ENCODE assay signal across 8 cellular contexts in the genomic region with DNA sequence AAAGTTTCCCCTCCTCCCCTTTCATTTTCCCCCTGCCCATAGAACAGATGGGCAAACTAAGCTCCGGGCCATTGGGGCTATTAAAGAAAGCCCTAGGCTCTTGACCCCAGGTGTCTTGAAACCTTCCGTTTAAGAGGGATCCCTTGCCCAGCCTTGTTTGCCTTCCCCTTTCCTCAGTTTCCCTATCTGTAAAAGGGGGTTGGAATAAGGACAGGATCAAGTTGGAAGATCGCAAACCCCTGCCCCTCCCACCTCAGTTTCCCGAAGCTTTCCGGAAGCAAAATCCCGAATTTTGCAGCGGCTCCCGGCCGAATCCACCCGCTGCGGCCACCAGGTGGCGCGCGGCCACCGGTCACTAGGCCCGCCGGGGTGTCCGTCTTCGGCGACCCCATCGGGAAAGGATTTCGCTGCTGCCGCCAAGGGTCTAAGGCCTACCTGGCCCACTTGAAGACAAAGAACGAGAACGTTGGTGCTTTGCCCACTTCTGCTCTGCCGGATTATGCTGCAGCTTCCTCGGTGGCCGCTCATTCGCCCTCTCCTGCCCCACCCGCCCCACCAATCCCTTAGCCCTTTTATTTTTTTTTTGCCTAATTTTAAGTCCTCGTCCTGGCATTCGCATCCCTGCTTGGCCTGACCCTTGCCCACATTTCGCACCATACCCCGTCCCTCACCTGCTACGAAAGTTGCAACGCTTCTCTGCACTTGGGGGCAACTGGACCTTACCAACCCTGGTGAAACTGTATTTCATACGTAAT. TPM values are rescaled to one million over a fixed set of nuclear protein-coding genes. Genes with fewer than 3 reads are reported as not detected.
DNase-seq lines count a peak whose midpoint lies in the region; ATAC-seq and TF ChIP-seq lines count a peak whose summit lies in the region.

No MANE protein-coding gene starts in this region.

- no peak for TF ChIP-seq POLR2A in sigmoid colon (IDR thresholded peaks at IDR 0.05)

- peaks cover 26 to 36% (median 28%) of the 10 kb centered on the region in 3 donors for H3K4me1 Mint-ChIP-seq in IgD-negative memory B cell

- H3K27ac ChIP-seq in SK-N-MC, result no peak overlapping the region
- peak overlapping the region; percentile 78 to 86 (median 78) for H3K27ac ChIP-seq in sigmoid colon

- peaks cover 0 to 47% (median 29%) of the 10 kb centered on the region in 4 donors for H3K4me1 ChIP-seq in sigmoid colon

- peak overlapping the region; percentile 77 to 96 (median 87) for H3K27ac Mint-ChIP-seq in IgD-negative memory B cell

- H3K9me3 ChIP-seq in SK-N-MC (ENCODE audit: low read depth, low read length), result no peaks in the 10 kb centered on the region
- H3K9me3 ChIP-seq in sigmoid colon, result no peaks in the 10 kb centered on the region

- peak; percentile 57 for DNase-seq in DMS153 (lab: John Stamatoyannopoulos, UW)
- no peak for DNase-seq in SK-N-MC (ENCODE audit: low read depth, low spot score)
- peak; percentile 72 to 85 for DNase-seq in cardiac fibroblast (ENCODE audit: low read depth in 2 of 2)
- peak; percentile 77 for DNase-seq in iPS-NIHi7 (ENCODE audit: extremely low spot score)
- DNase-seq in sigmoid colon, result no peak

- no peak for TF ChIP-seq EP300 in sigmoid colon (IDR thresholded peaks at IDR 0.05)

- H3K9ac ChIP-seq in SK-N-MC (ENCODE audit: insufficient read length), result peak overlapping the region; percentile 80

- intact Hi-C loops in sigmoid colon (cut with DNase I), result loop anchor here (2.0 to 5.0 kb wide), 3 partner anchors 170 to 603 kb away; a partner anchor contains a TSS

- peak overlapping the region; percentile 87 to 98 (median 94) for H3K4me3 Mint-ChIP-seq in IgD-negative memory B cell

- peak overlapping the region; percentile 87 for H3K4me3 ChIP-seq in SK-N-MC
- peak overlapping the region; percentile 51 to 53 for H3K4me3 ChIP-seq in cardiac fibroblast (replicated peaks in 1 of 2; ENCODE audit: low read depth in 2 of 2, low read length in 2 of 2)
- peak overlapping the region; percentile 50 to 92 (median 82) for H3K4me3 ChIP-seq in sigmoid colon

- peak; percentile 95 for TF ChIP-seq CTCF in cardiac fibroblast (IDR thresholded peaks at IDR 0.05; ENCODE audit: low read depth, low read length)
- TF ChIP-seq CTCF in sigmoid colon (IDR thresholded peaks at IDR 0.05), result peak; percentile 96 to 98 (median 96)

- H3K36me3 ChIP-seq in SK-N-MC (ENCODE audit: insufficient read depth, low read length), result no peaks in the 10 kb centered on the region
- H3K36me3 ChIP-seq in sigmoid colon, result no peaks in the 10 kb centered on the region

- H3K27me3 ChIP-seq in sigmoid colon, result peaks cover 0 to 41% (median 31%) of the 10 kb centered on the region in 3 donors

- peaks cover 37% of the 10 kb centered on the region for H3K27me3 Mint-ChIP-seq in IgD-negative memory B cell

- ATAC-seq in HG03439 (IDR thresholded peaks at IDR 0.05; ENCODE audit: unreplicated experiment) (no peak), HG03159 (IDR thresholded peaks at IDR 0.05; ENCODE audit: unreplicated experiment) (no peak)

- H3K9me3 Mint-ChIP-seq in IgD-negative memory B cell, result no peaks in the 10 kb centered on the region

- H3K36me3 Mint-ChIP-seq in IgD-negative memory B cell, result no peaks in the 10 kb centered on the region

- 14 to 21% methylated on average over 37 of the region's 37 CpGs for WGBS in sigmoid colon, 2 donors

RNA-seq across cellular contexts. Expression of a gene that starts 0.9 kb away (rescaled TPM):
- polyA plus RNA-seq in IgD-negative memory B cell (0.03 TPM), sigmoid colon (1 to 10 TPM in 1 of 3 donors, under 1 TPM in 2; 0.60 to 1.8 (median 0.69) TPM)
- total RNA-seq in sigmoid colon, result 1 to 10 TPM; 1.2 to 3.0 (median 2.0) TPM

RNA-seq across cellular contexts. Expression of a gene that starts 4.9 kb away (rescaled TPM):
- polyA plus RNA-seq in IgD-negative memory B cell (0.20 TPM), sigmoid colon (1 to 10 TPM in 1 of 3 donors, under 1 TPM in 2; 0.46 to 3.4 (median 0.60) TPM)
- 100 to 1,000 TPM in 1 of 4 donors, 10 to 100 TPM in 3; 60.0 to 147 (median 65.5) TPM for total RNA-seq in sigmoid colon

Comparison
In these comparisons a context has a peak if more than half of its experiments do, and no peak if none do; other contexts are left out.
1. DNase-seq: peak in DMS153 (single experiment), cardiac fibroblast (2 of 2) and iPS-NIHi7 (single experiment); none in SK-N-MC (single experiment) and sigmoid colon (single experiment).
2. Peak in every context shown above with its lines, with median percentiles within 50 percentile points of each other: H3K4me3 ChIP-seq.